In genomic region chr6:72620866-72621242, GRCh38 we compare ENCODE assay signal across 9 cellular contexts.
A peak's percentile ranks its signal among the peaks of the same experiment; 100 is the strongest.
DNase-seq lines count a peak whose midpoint lies in the region; ATAC-seq and TF ChIP-seq lines count a peak whose summit lies in the region.
"Had no signal": no experiment of that assay in that cellular context is flagged by ENCODE, and none has a peak within 500 bp of the region (broad histone marks: within the 10 kb centered on the region; RNA-seq: fewer than 3 reads in every experiment).

No MANE protein-coding gene starts in this region.

- H3K79me2 ChIP-seq in ACC112 (ENCODE audit: control insufficient read depth, insufficient read depth, low read length, unreplicated experiment): peaks cover 31% of the 10 kb centered on the region

- H3K27me3 ChIP-seq in ACC112 (ENCODE audit: insufficient read depth, low read length): no peaks in the 10 kb centered on the region

- peak overlapping the region; percentile 87 for H3K4me3 ChIP-seq in ACC112 (ENCODE audit: low read depth, low read length)
- H3K4me3 ChIP-seq in NB4 (ENCODE audit: low read depth, low read length): peak overlapping the region; percentile 64

- ATAC-seq in HG02852 (IDR thresholded peaks at IDR 0.05; ENCODE audit: unreplicated experiment): no peak
- no peak for ATAC-seq in HG02970 (IDR thresholded peaks at IDR 0.05; ENCODE audit: low FRiP score, unreplicated experiment)

- DNase-seq in NB4 (ENCODE audit: low read depth) (peak; percentile 42), caudate nucleus (lab: John Stamatoyannopoulos, UW) (peak in 15 of 61 donors; percentile 11 to 69 (median 44)), NCI-H2107 (lab: John Stamatoyannopoulos, UW) (no peak)
- no peak for DNase-seq in stimulated activated naive CD4-positive, alpha-beta T cell treated with Interleukin-2 at 50 U/mL for 16 hours (lab: John Stamatoyannopoulos, UW)

- H3K4me3 Mint-ChIP-seq in nephron: peak overlapping the region; percentile 78 to 84 (median 81)

- H3K27ac Mint-ChIP-seq in nephron: no peak overlapping the region

- H3K9me3 Mint-ChIP-seq in nephron: no peaks in the 10 kb centered on the region

- no peaks in the 10 kb centered on the region for H3K4me1 ChIP-seq in ACC112 (ENCODE audit: control insufficient read depth, insufficient read depth, low read length, unreplicated experiment)

- H2AFZ ChIP-seq in ACC112 (ENCODE audit: low read length, unreplicated experiment): peak overlapping the region; percentile 97

- H3K27ac ChIP-seq in ACC112 (ENCODE audit: low read depth, low read length) (no peak overlapping the region), caudate nucleus (ENCODE audit: low read depth, low read length) (peak overlapping the region; percentile 33)
- H3K27ac ChIP-seq: right lobe of liver had no signal

- peaks cover 76% of the 10 kb centered on the region for H3K27me3 Mint-ChIP-seq in nephron (ENCODE audit: low read depth)

- H3K36me3 Mint-ChIP-seq in nephron (ENCODE audit: low read depth): no peaks in the 10 kb centered on the region

- no peak for TF ChIP-seq CTCF in NB4 (IDR thresholded peaks at IDR 0.05; ENCODE audit: low read depth, low read length)
- no peak for TF ChIP-seq CTCF in nephron (IDR thresholded peaks at IDR 0.05; ENCODE audit: unreplicated experiment in 3 of 3)

- no peak for TF ChIP-seq POLR2A in NB4 (IDR thresholded peaks at IDR 0.05; ENCODE audit: extremely low read depth, insufficient read length)

- H3K36me3 ChIP-seq in ACC112 (ENCODE audit: insufficient read depth, low read length): no peaks in the 10 kb centered on the region
- H3K36me3 ChIP-seq: right lobe of liver had no signal

- H3K4me1 Mint-ChIP-seq in nephron: peaks cover 17% of the 10 kb centered on the region
